ENCODE assay signal across 8 cellular contexts in genomic region chr7:76606022-76606421, GRCh38. TPM values are rescaled to one million over a fixed set of nuclear protein-coding genes. Genes with fewer than 3 reads are reported as not detected.
DNase-seq lines count a peak whose midpoint lies in the region; ATAC-seq and TF ChIP-seq lines count a peak whose summit lies in the region.
"Not testable (repeated sequence)": the region's sequence is repeated elsewhere in the genome, so short reads cannot be mapped to it uniquely, and the experiment has no call there.

No MANE protein-coding gene starts in this region.

- H3K27ac ChIP-seq in right lobe of liver = not testable (repeated sequence)

- not testable (repeated sequence) for H3K27me3 Mint-ChIP-seq in activated CD4-positive, alpha-beta T cell treated with anti-CD3 and anti-CD28 coated beads, Interleukin-2, amount 10 ng/mL, durations not matched to agents 24 days and 14 days; chondrocyte (ENCODE audit: low read depth)

- H3K36me3 Mint-ChIP-seq in activated CD4-positive, alpha-beta T cell treated with anti-CD3 and anti-CD28 coated beads, Interleukin-2, amount 10 ng/mL, durations not matched to agents 24 days and 14 days (ENCODE audit: low read depth); chondrocyte (ENCODE audit: low read depth): not testable (repeated sequence)

- not testable (repeated sequence) for H3K9me3 ChIP-seq in right lobe of liver

- not testable (repeated sequence) for H3K27me3 ChIP-seq in right lobe of liver

- intact Hi-C loops in activated CD4-positive, alpha-beta T cell treated with anti-CD3 and anti-CD28 coated beads, Interleukin-2, amount 10 ng/mL, durations not matched to agents 24 days and 14 days (cut with micrococcal nuclease); right lobe of liver (cut with DNase I): not testable (repeated sequence)

- not testable (repeated sequence) for TF ChIP-seq POLR2A in right lobe of liver (IDR thresholded peaks at IDR 0.05)

- in situ Hi-C loops in Caki2 (cut with HindIII; ENCODE audit: low pct_unique_long_range_greater_than_20kb, low sequenced_read_pairs) = not testable (repeated sequence)

- ATAC-seq in GM19467 (IDR thresholded peaks at IDR 0.05; ENCODE audit: unreplicated experiment) (peak; percentile 94), HG03175 (IDR thresholded peaks at IDR 0.05; ENCODE audit: unreplicated experiment) (peak; percentile 98), right lobe of liver (peak; percentile 91 to 97 (median 96))

- H3K27ac Mint-ChIP-seq in activated CD4-positive, alpha-beta T cell treated with anti-CD3 and anti-CD28 coated beads, Interleukin-2, amount 10 ng/mL, durations not matched to agents 24 days and 14 days = peak overlapping the region; percentile 74
- H3K27ac Mint-ChIP-seq in chondrocyte (ENCODE audit: unreplicated experiment) = peak overlapping the region; percentile 70

- H3K4me1 ChIP-seq in right lobe of liver = not testable (repeated sequence)

- WGBS in right lobe of liver (ENCODE audit: insufficient coverage, low coverage, low lambda C conversion rate, missing lambda C conversion rate) = 26% methylated on average over 5 of the region's 6 CpGs

- not testable (repeated sequence) for H3K4me1 Mint-ChIP-seq in activated CD4-positive, alpha-beta T cell treated with anti-CD3 and anti-CD28 coated beads, Interleukin-2, amount 10 ng/mL, durations not matched to agents 24 days and 14 days; chondrocyte (ENCODE audit: low read depth)

- H3K4me3 Mint-ChIP-seq in activated CD4-positive, alpha-beta T cell treated with anti-CD3 and anti-CD28 coated beads, Interleukin-2, amount 10 ng/mL, durations not matched to agents 24 days and 14 days = peak overlapping the region; percentile 53
- H3K4me3 Mint-ChIP-seq in chondrocyte (ENCODE audit: unreplicated experiment) = not testable (repeated sequence)

- H3K36me3 ChIP-seq in right lobe of liver = not testable (repeated sequence)

- DNase-seq in Caki2 (ENCODE audit: low read depth) (peak; percentile 90), NCI-H69 (lab: John Stamatoyannopoulos, UW) (peak; percentile 85), chondrocyte (ENCODE audit: low spot score) (peak; percentile 89), right lobe of liver (peak; percentile 61 to 74 (median 64))
- peak; percentile 88 for DNase-seq in activated CD4-positive, alpha-beta T cell treated with anti-CD3 and anti-CD28 coated beads, Interleukin-2, amount 10 ng/mL, durations not matched to agents 24 days and 14 days
- DNase-seq in stimulated activated CD8-positive, alpha-beta memory T cell treated with anti-CD3 and anti-CD28 coated beads, Interleukin-15, amount 100 ng/mL, for 48 hours (ENCODE audit: low read depth in 2 of 2) = peak; percentile 40 to 45

- not testable (repeated sequence) for H3K4me3 ChIP-seq in right lobe of liver

- not testable (repeated sequence) for TF ChIP-seq CTCF in chondrocyte (IDR thresholded peaks at IDR 0.05); right lobe of liver (IDR thresholded peaks at IDR 0.05)

- not testable (repeated sequence) for H3K9me3 Mint-ChIP-seq in activated CD4-positive, alpha-beta T cell treated with anti-CD3 and anti-CD28 coated beads, Interleukin-2, amount 10 ng/mL, durations not matched to agents 24 days and 14 days; chondrocyte (ENCODE audit: low read depth)

RNA-seq across cellular contexts. Expression of gene POMZP3, which starts 21.1 kb away (rescaled TPM):
- total RNA-seq in Caki2 (2014; rRNA removed; shearing (Covaris generic); ENCODE audit: low replicate concordance) = not detected in 2 replicates
- total RNA-seq in activated CD4-positive, alpha-beta T cell treated with anti-CD3 and anti-CD28 coated beads, Interleukin-2, amount 10 ng/mL, durations not matched to agents 24 days and 14 days = 6.9 and 10.1 TPM in 2 replicates
- 5.3 to 7.8 TPM (median 7.6 TPM) in 3 replicates for total RNA-seq in chondrocyte
- 1 to 10 TPM; 2.0 to 3.8 (median 2.6) TPM for total RNA-seq in right lobe of liver
